Comparison of ENCODE assay signal across 1 cellular context in genomic region chr6:4018194-4019111, GRCh38.
A peak's percentile ranks its signal among the peaks of the same experiment; 100 is the strongest.
TF ChIP-seq lines count a peak whose summit lies in the region.

No MANE protein-coding gene starts in this region.

TF ChIP-seq in HepG2, 621 proteins besides CTCF, POLR2A, EP300 and RAD21 (continued from another document and continues in another):
- TF ChIP-seq ZNF512B (CRISPR knock-in tag; IDR thresholded peaks at IDR 0.05; ENCODE audit: borderline replicate concordance) (peak; percentile 90), MAFF (IDR thresholded peaks at IDR 0.05; ENCODE audit: low read depth, low read length) (0 out of 2 replicates have a peak, but pooled peaks have one; percentile 21), ZNF775 (CRISPR knock-in tag; IDR thresholded peaks at IDR 0.05; ENCODE audit: borderline replicate concordance) (peak; percentile 50), PPARG (CRISPR knock-in tag; conservative IDR thresholded peaks at IDR 0.05) (peak; percentile 11; the same call in 1 of the 2 replicates), GATA4 (IDR thresholded peaks at IDR 0.05; ENCODE audit: borderline replicate concordance, low read depth) (peak; percentile 76; the same call in 1 of the 2 replicates), ZNF720 (CRISPR knock-in tag; IDR thresholded peaks at IDR 0.05) (no peak), YEATS2 (CRISPR knock-in tag; IDR thresholded peaks at IDR 0.05; ENCODE audit: borderline replicate concordance) (peak; percentile 90), ZBTB2 (CRISPR knock-in tag; IDR thresholded peaks at IDR 0.05; ENCODE audit: low read depth) (no peak), NR0B2 (CRISPR knock-in tag; IDR thresholded peaks at IDR 0.05) (peak; percentile 85), TEAD2 (CRISPR knock-in tag; IDR thresholded peaks at IDR 0.05) (no peak), GATAD2A (CRISPR knock-in tag; IDR thresholded peaks at IDR 0.05) (peak; percentile 59), PRDM15 (CRISPR knock-in tag; IDR thresholded peaks at IDR 0.05) (peak; percentile 67), NFAT5 (CRISPR knock-in tag; IDR thresholded peaks at IDR 0.05) (peak; percentile 95), TCF12 (IDR thresholded peaks at IDR 0.05) (no peak), TCF12 (CRISPR knock-in tag; IDR thresholded peaks at IDR 0.05) (peak; percentile 95), TBL1XR1 (IDR thresholded peaks at IDR 0.05; ENCODE audit: borderline replicate concordance, low read length, partially characterized antibody) (peak; percentile 16), TAF15 (IDR thresholded peaks at IDR 0.05; ENCODE audit: low read depth, low read length, poor library complexity, severe bottlenecking) (peak; percentile 93), POLR2AphosphoS5 (IDR thresholded peaks at IDR 0.05; ENCODE audit: low read depth, low read length) (peak; percentile 89), TBX2 (CRISPR knock-in tag; IDR thresholded peaks at IDR 0.05; ENCODE audit: borderline replicate concordance) (peak; percentile 93), CBX5 (CRISPR knock-in tag; IDR thresholded peaks at IDR 0.05; ENCODE audit: borderline replicate concordance) (peak; percentile 95; the same call in 1 of the 2 replicates), ZNF704 (CRISPR knock-in tag; IDR thresholded peaks at IDR 0.05; ENCODE audit: borderline replicate concordance) (peak; percentile 96; the same call in 1 of the 2 replicates), NR2C2 (CRISPR knock-in tag; IDR thresholded peaks at IDR 0.05; ENCODE audit: borderline replicate concordance) (peak; percentile 82), ZNF142 (CRISPR knock-in tag; IDR thresholded peaks at IDR 0.05) (peak; percentile 14; the same call in 1 of the 2 replicates), ZNF773 (CRISPR knock-in tag; IDR thresholded peaks at IDR 0.05; ENCODE audit: borderline replicate concordance) (peak; percentile 88; the same call in 1 of the 2 replicates), CEBPG (CRISPR knock-in tag; IDR thresholded peaks at IDR 0.05) (peak; percentile 84)
